In genomic region chr7:20220824-20221547, GRCh38 we compare ENCODE assay signal across 8 cellular contexts. TPM values are rescaled to one million over a fixed set of nuclear protein-coding genes. Genes with fewer than 3 reads are reported as not detected.
DNase-seq lines count a peak whose midpoint lies in the region; ATAC-seq and TF ChIP-seq lines count a peak whose summit lies in the region.

No MANE protein-coding gene starts in this region.

- H3K4me1 ChIP-seq in Karpas-422 (ENCODE audit: low read length) (peaks cover 56% of the 10 kb centered on the region), tibial artery (no peaks in the 10 kb centered on the region)

- H3K36me3 ChIP-seq in Karpas-422 (ENCODE audit: insufficient read depth, low read length) (no peaks in the 10 kb centered on the region), tibial artery (no peaks in the 10 kb centered on the region)

- TF ChIP-seq CTCF in coronary artery (IDR thresholded peaks at IDR 0.05) = no peak
- TF ChIP-seq CTCF in tibial artery (IDR thresholded peaks at IDR 0.05) = no peak

- peak; percentile 60 for DNase-seq in Karpas-422
- DNase-seq in coronary artery (ENCODE audit: low spot score) = no peak
- peak; percentile 55 for DNase-seq in renal cortical epithelial cell (ENCODE audit: low read depth)
- DNase-seq in tibial artery = no peak
- DNase-seq in NCI-H2171 (lab: John Stamatoyannopoulos, UW) = no peak
- DNase-seq in cerebellum (ENCODE audit: low spot score) = no peak
- no peak for DNase-seq in activated gamma-delta T cell treated with Interleukin-2 at 50 U/mL for 16 hours

- H3K27ac ChIP-seq in Karpas-422 (ENCODE audit: low read length) = peak overlapping the region; percentile 98
- H3K27ac ChIP-seq in coronary artery = peak overlapping the region; percentile 32 to 84
- peak overlapping the region in 1 of 2 donors; percentile 0 for H3K27ac ChIP-seq in tibial artery

- H3K27me3 ChIP-seq in Karpas-422 (ENCODE audit: low read length) (no peaks in the 10 kb centered on the region), tibial artery (no peaks in the 10 kb centered on the region)

- H3K9ac ChIP-seq in Karpas-422 (ENCODE audit: low read length) = peak overlapping the region; percentile 73

- H3K9me2 ChIP-seq in Karpas-422 (replicated peaks; ENCODE audit: insufficient read depth, low read length) = no peaks in the 10 kb centered on the region

- ATAC-seq in GM18511 (IDR thresholded peaks at IDR 0.05; ENCODE audit: unreplicated experiment) = peak; percentile 23

- peak overlapping the region; percentile 83 for H3K4me2 ChIP-seq in Karpas-422 (ENCODE audit: low read depth, low read length, poor library complexity, severe bottlenecking)

- no peaks in the 10 kb centered on the region for H4K20me1 ChIP-seq in Karpas-422 (ENCODE audit: insufficient read depth, low read depth, low read length)

- intact Hi-C loops in tibial artery (cut with DNase I; ENCODE audit: low total_unique reads) = no loop called here

- H3K79me2 ChIP-seq in Karpas-422 (ENCODE audit: low read length) = peaks cover 11% of the 10 kb centered on the region

- peak overlapping the region; percentile 27; the same call in 1 of the 2 replicates for H2AFZ ChIP-seq in Karpas-422 (ENCODE audit: low read length)

- H3K4me3 ChIP-seq in Karpas-422 (ENCODE audit: low read length) (peak overlapping the region; percentile 58), coronary artery (no peak overlapping the region), tibial artery (no peak overlapping the region)

- H3K9me3 ChIP-seq in Karpas-422 (ENCODE audit: low read length) (no peaks in the 10 kb centered on the region), tibial artery (no peaks in the 10 kb centered on the region)

RNA-seq across cellular contexts. Expression of gene MACC1, which starts 3.8 kb away (rescaled TPM):
- 30.4 and 49.9 TPM in 2 replicates for total RNA-seq in Karpas-422 (2014; rRNA removed; shearing (Covaris generic); ENCODE audit: low replicate concordance)
- total RNA-seq in renal cortical epithelial cell (25.4 and 198 TPM in 2 replicates), cerebellum (0.18 TPM)

Comparison
In these comparisons a context has a peak if more than half of its experiments do, and no peak if none do; other contexts are left out.
1. DNase-seq: peak in Karpas-422 (single experiment) and renal cortical epithelial cell (single experiment); none in coronary artery (single experiment), tibial artery (0 of 2), NCI-H2171 (single experiment), cerebellum (single experiment) and activated gamma-delta T cell treated with Interleukin-2 at 50 U/mL for 16 hours (single experiment).
2. RNA of gene MACC1, which starts 3.8 kb away (total RNA-seq): 30.4 to 49.9 TPM in Karpas-422 and 25.4 to 198 TPM in renal cortical epithelial cell; 0.18 TPM in cerebellum (single experiment); every median in the first group is over 10 times any median in the second.